Comparison of ENCODE assay signal across 14 cellular contexts in genomic region chr5:143010335-143010734, GRCh38.
DNase-seq lines count a peak whose midpoint lies in the region; ATAC-seq and TF ChIP-seq lines count a peak whose summit lies in the region.
"Had no signal": no experiment of that assay in that cellular context is flagged by ENCODE, and none has a peak within 500 bp of the region (broad histone marks: within the 10 kb centered on the region; RNA-seq: fewer than 3 reads in every experiment).

No MANE protein-coding gene starts in this region.

- H3K27ac ChIP-seq in BLaER1 treated with 17β-estradiol and CSF1 and Interleukin-3, amounts not matched to agents 10 nM and 100 nM: peak overlapping the region in 6 of 11 experiments; percentile 3 to 99 (median 64); a peak in 9 of 22 replicates
- H3K27ac ChIP-seq in epithelial cell of prostate (peak overlapping the region; percentile 91), tibial nerve (peak overlapping the region in 1 of 4 donors; percentile 34)
- H3K27ac ChIP-seq: C4-2B had no signal

- peak overlapping the region in 4 of 11 experiments; percentile 45 to 87 (median 80); a peak in 8 of 22 replicates for H3K4me2 ChIP-seq in BLaER1 treated with 17β-estradiol and CSF1 and Interleukin-3, amounts not matched to agents 10 nM and 100 nM

- DNase-seq in DMS153 treated with DMSO at 0.1 percent for 48 hours (lab: John Stamatoyannopoulos, UW; ENCODE audit: unreplicated experiment): peak; percentile 23
- DNase-seq in NCI-H524 (lab: John Stamatoyannopoulos, UW): peak; percentile 91 to 97
- peak; percentile 71 for DNase-seq in epithelial cell of prostate (ENCODE audit: low read depth, low spot score)
- DNase-seq in tibial nerve (ENCODE audit: low spot score in 2 of 2): no peak
- DNase-seq in HT-29 (ENCODE audit: low spot score): no peak
- no peak for DNase-seq in left lobe of liver (ENCODE audit: low spot score)
- DNase-seq: activated CD8-positive, alpha-beta memory T cell treated with anti-CD3 and anti-CD28 coated beads for 24 hours; activated naive CD4-positive, alpha-beta T cell treated with anti-CD3 and anti-CD28 coated beads for 36 hours; NCI-H1105; right cardiac atrium had no signal

- no peaks in the 10 kb centered on the region for H3K27me3 ChIP-seq in BLaER1 treated with 17β-estradiol and CSF1 and Interleukin-3, amounts not matched to agents 10 nM and 100 nM
- no peaks in the 10 kb centered on the region for H3K27me3 ChIP-seq in tibial nerve

- peaks cover 11 to 74% (median 47%) of the 10 kb centered on the region in 10 experiments; a peak in 19 of 20 replicates for H3K4me1 ChIP-seq in BLaER1 treated with 17β-estradiol and CSF1 and Interleukin-3, amounts not matched to agents 10 nM and 100 nM
- H3K4me1 ChIP-seq in tibial nerve: peaks cover 0 to 63% (median 30%) of the 10 kb centered on the region in 4 donors

- 80 to 93% methylated on average over 1 of the region's 1 CpG for WGBS in tibial nerve, 2 donors

- ATAC-seq in left lobe of liver: no peak
- no peak for ATAC-seq in HG03442 (IDR thresholded peaks at IDR 0.05; ENCODE audit: unreplicated experiment)
- ATAC-seq: Panc1, right cardiac atrium had no signal

- H3K36me3 ChIP-seq in BLaER1 treated with 17β-estradiol and CSF1 and Interleukin-3, amounts not matched to agents 10 nM and 100 nM: peaks cover 3 to 62% (median 18%) of the 10 kb centered on the region in 11 experiments; a peak in 15 of 22 replicates
- H3K36me3 ChIP-seq in tibial nerve: peaks cover 0 to 9% (median 0%) of the 10 kb centered on the region in 3 donors

- no peak for TF ChIP-seq POLR2A in tibial nerve (IDR thresholded peaks at IDR 0.05)

- no peak for TF ChIP-seq CTCF in tibial nerve (IDR thresholded peaks at IDR 0.05)

- H3K9me3 ChIP-seq in BLaER1 treated with 17β-estradiol and CSF1 and Interleukin-3, amounts not matched to agents 10 nM and 100 nM (replicated peaks in 1 of 11): peaks cover 0 to 29% (median 3%) of the 10 kb centered on the region in 11 experiments; a peak in 10 of 22 replicates
- H3K9me3 ChIP-seq in tibial nerve: no peaks in the 10 kb centered on the region

- H3K9ac ChIP-seq in BLaER1 treated with 17β-estradiol and CSF1 and Interleukin-3, amounts not matched to agents 10 nM and 100 nM: peak overlapping the region in 1 of 11 experiments; percentile 64; a peak in 1 of 22 replicates

- no peak overlapping the region for H3K4me3 ChIP-seq in BLaER1 treated with 17β-estradiol and CSF1 and Interleukin-3, amounts not matched to agents 10 nM and 100 nM
- no peak overlapping the region for H3K4me3 ChIP-seq in tibial nerve

- H4K20me1 ChIP-seq in BLaER1 treated with 17β-estradiol and CSF1 and Interleukin-3, amounts not matched to agents 10 nM and 100 nM: no peaks in the 10 kb centered on the region

- no peak for TF ChIP-seq EP300 in tibial nerve (IDR thresholded peaks at IDR 0.05)

Comparison
In these comparisons a context has a peak if more than half of its experiments do, and no peak if none do; other contexts are left out.
1. DNase-seq: peak in DMS153 treated with DMSO at 0.1 percent for 48 hours (single experiment), NCI-H524 (2 of 2) and epithelial cell of prostate (single experiment); none in tibial nerve (0 of 2), HT-29 (single experiment) and left lobe of liver (single experiment).